Comparison of ENCODE assay signal across 31 cellular contexts in genomic region chr9:34276772-34277171, GRCh38.
"Had no signal": no experiment of that assay in that cellular context is flagged by ENCODE, and none has a peak within 500 bp of the region (broad histone marks: within the 10 kb centered on the region; RNA-seq: fewer than 3 reads in every experiment).

No MANE protein-coding gene starts in this region.

- ATAC-seq: effector memory CD8-positive, alpha-beta T cell; left lung; lower lobe of right lung; naive thymus-derived CD8-positive, alpha-beta T cell; sciatic nerve; stimulated activated effector memory CD8-positive, alpha-beta T cell treated with anti-CD3 and anti-CD28 coated beads, Interleukin-12 subunit alpha, Interleukin-12 subunit beta, amount 100 ng/mL, for 72 hours; stimulated activated naive CD8-positive, alpha-beta T cell treated with anti-CD3 and anti-CD28 coated beads, Interleukin-15, amount 100 ng/mL, for 72 hours had no signal

- H3K36me3 ChIP-seq: brain microvascular endothelial cell, left lung, lower lobe of right lung, pancreas, prostate gland, upper lobe of left lung, vagina had no signal

- H3K27ac ChIP-seq: brain microvascular endothelial cell, coronary artery, dorsolateral prefrontal cortex, left lung, lower lobe of right lung, pancreas, prostate gland, skin epidermis, upper lobe of left lung, vagina had no signal

- H3K4me1 ChIP-seq: left lung, lower lobe of right lung, pancreas, prostate gland, upper lobe of left lung, vagina had no signal

- DNase-seq: activated CD4-positive, alpha-beta T cell treated with anti-CD3 and anti-CD28 coated beads for 4 hours; activated CD4-positive, alpha-beta T cell treated with anti-CD3 and anti-CD28 coated beads, Interleukin-2, amount 50 U/mL, for 48 hours; activated CD8-positive, alpha-beta memory T cell treated with anti-CD3 and anti-CD28 coated beads for 24 hours; activated gamma-delta T cell; activated naive CD4-positive, alpha-beta T cell treated with anti-CD3 and anti-CD28 coated beads, Interleukin-2, amount 10 ng/mL, durations not matched to agents 7 days and 5 days; activated naive CD8-positive, alpha-beta T cell treated with anti-CD3 and anti-CD28 coated beads, Interleukin-2, amount 10 ng/mL, durations not matched to agents 7 days and 5 days; activated T-cell treated with anti-CD3 and anti-CD28 coated beads, Interleukin-2, amount 50 U/mL, for 1 hour; brain microvascular endothelial cell; dorsolateral prefrontal cortex; effector memory CD8-positive, alpha-beta T cell; erythroblast; foreskin melanocyte; kidney glomerular epithelial cell; left lung; lower lobe of right lung; mesenchymal stem cell; naive thymus-derived CD8-positive, alpha-beta T cell; nucleus accumbens; pancreas; retina; stimulated activated CD4-positive, alpha-beta T cell treated with anti-CD3 and anti-CD28 coated beads, Interleukin-12 subunit alpha, Interleukin-12 subunit beta, amount 100 ng/mL, for 4 hours; stimulated activated CD4-positive, alpha-beta T cell treated with anti-CD3 and anti-CD28 coated beads, Interleukin-4, amount 100 ng/mL, for 1 hour; stimulated activated naive CD8-positive, alpha-beta T cell treated with anti-CD3 and anti-CD28 coated beads, Interleukin-15, amount 100 ng/mL, for 72 hours; substantia nigra; upper lobe of left lung had no signal

- H3K27me3 ChIP-seq: brain microvascular endothelial cell, dorsolateral prefrontal cortex, left lung, pancreas, upper lobe of left lung, vagina had no signal

- H3K4me3 ChIP-seq: coronary artery, dorsolateral prefrontal cortex, left lung, lower lobe of right lung, pancreas, prostate gland, skin epidermis, upper lobe of left lung, vagina had no signal

- H3K9me3 ChIP-seq: left lung, lower lobe of right lung, pancreas, prostate gland, upper lobe of left lung, vagina had no signal
